ENCODE assay signal across 14 cellular contexts in the genomic region with DNA sequence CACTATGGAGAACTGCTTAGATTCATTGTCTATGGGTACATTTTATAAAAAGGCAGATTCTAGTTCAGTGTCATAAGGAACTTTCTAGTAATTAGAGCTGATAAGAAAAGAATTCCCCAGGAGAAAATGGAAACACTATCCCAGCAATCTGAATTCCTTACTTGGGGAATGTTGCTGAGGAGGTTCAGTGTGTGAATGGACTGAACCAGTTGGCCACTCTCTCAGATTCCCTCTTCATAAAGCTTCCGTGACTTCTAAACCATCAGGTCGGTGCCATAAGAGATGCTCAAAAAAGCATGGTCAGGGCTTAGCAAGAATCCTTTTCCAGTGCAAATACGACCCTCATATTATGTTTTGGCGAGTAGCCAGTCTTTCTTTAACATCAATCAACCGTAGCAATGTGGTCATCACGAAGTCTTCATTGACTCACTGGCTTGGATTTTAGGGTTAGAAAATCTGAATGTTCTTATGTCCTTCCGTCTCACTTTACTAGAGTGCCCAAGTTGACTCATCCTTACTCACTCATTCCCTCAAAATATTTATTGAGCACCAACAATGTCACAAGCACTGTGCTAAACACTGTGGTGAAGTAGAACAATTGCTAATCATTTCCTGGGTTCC.
A peak's percentile ranks its signal among the peaks of the same experiment; 100 is the strongest.
DNase-seq lines count a peak whose midpoint lies in the region; ATAC-seq and TF ChIP-seq lines count a peak whose summit lies in the region.
"Had no signal": no experiment of that assay in that cellular context is flagged by ENCODE, and none has a peak within 500 bp of the region (broad histone marks: within the 10 kb centered on the region; RNA-seq: fewer than 3 reads in every experiment).

No MANE protein-coding gene starts in this region.

- no peaks in the 10 kb centered on the region for H3K9me3 Mint-ChIP-seq in activated CD4-positive, alpha-beta T cell treated with anti-CD3 and anti-CD28 coated beads for 36 hours (ENCODE audit: low read depth)
- H3K9me3 Mint-ChIP-seq in stimulated activated memory B cell treated with anti-CD40 and anti-IgM and Interleukin-4, amounts not matched to agents 10 μg/mL and 1 μg/mL and 100 μg/mL, for 72 hours = no peaks in the 10 kb centered on the region
- H3K9me3 Mint-ChIP-seq: stimulated activated naive CD8-positive, alpha-beta T cell treated with anti-CD3 and anti-CD28 coated beads, Interleukin-15, Interleukin-2, amounts not matched to agents 100 ng/mL and 50 ng/mL, for 24 hours; T-cell had no signal

- POLR2A ChIA-PET in activated CD4-positive, alpha-beta T cell treated with anti-CD3 and anti-CD28 coated beads for 36 hours (lab: Charles Lee) = no interaction called here

- no peak for TF ChIP-seq EP300 in upper lobe of left lung (IDR thresholded peaks at IDR 0.05)

- peaks cover 0 to 3% (median 0%) of the 10 kb centered on the region in 4 donors for H3K36me3 ChIP-seq in upper lobe of left lung
- H3K36me3 ChIP-seq: ascending aorta had no signal

- no peaks in the 10 kb centered on the region for H3K27me3 ChIP-seq in upper lobe of left lung
- H3K27me3 ChIP-seq: ascending aorta had no signal

- no peak overlapping the region for H3K4me3 Mint-ChIP-seq in activated CD4-positive, alpha-beta T cell treated with anti-CD3 and anti-CD28 coated beads for 36 hours
- no peak overlapping the region for H3K4me3 Mint-ChIP-seq in stimulated activated memory B cell treated with anti-CD40 and anti-IgM and Interleukin-4, amounts not matched to agents 10 μg/mL and 1 μg/mL and 100 μg/mL, for 72 hours
- H3K4me3 Mint-ChIP-seq: stimulated activated naive CD8-positive, alpha-beta T cell treated with anti-CD3 and anti-CD28 coated beads, Interleukin-15, Interleukin-2, amounts not matched to agents 100 ng/mL and 50 ng/mL, for 24 hours; T-cell had no signal

- H3K27ac Mint-ChIP-seq in activated CD4-positive, alpha-beta T cell treated with anti-CD3 and anti-CD28 coated beads for 36 hours = no peak overlapping the region
- no peak overlapping the region for H3K27ac Mint-ChIP-seq in stimulated activated memory B cell treated with anti-CD40 and anti-IgM and Interleukin-4, amounts not matched to agents 10 μg/mL and 1 μg/mL and 100 μg/mL, for 72 hours
- H3K27ac Mint-ChIP-seq: stimulated activated naive CD8-positive, alpha-beta T cell treated with anti-CD3 and anti-CD28 coated beads, Interleukin-15, Interleukin-2, amounts not matched to agents 100 ng/mL and 50 ng/mL, for 24 hours; T-cell had no signal

- TF ChIP-seq CTCF in fibroblast of the aortic adventitia (IDR thresholded peaks at IDR 0.05; ENCODE audit: insufficient read depth, low read length) (no peak), upper lobe of left lung (IDR thresholded peaks at IDR 0.05) (no peak)

- H3K27ac ChIP-seq in upper lobe of left lung = no peak overlapping the region
- H3K27ac ChIP-seq: ascending aorta had no signal

- H3K27me3 Mint-ChIP-seq in activated CD4-positive, alpha-beta T cell treated with anti-CD3 and anti-CD28 coated beads for 36 hours = no peaks in the 10 kb centered on the region
- H3K27me3 Mint-ChIP-seq in stimulated activated memory B cell treated with anti-CD40 and anti-IgM and Interleukin-4, amounts not matched to agents 10 μg/mL and 1 μg/mL and 100 μg/mL, for 72 hours = no peaks in the 10 kb centered on the region
- H3K27me3 Mint-ChIP-seq: stimulated activated naive CD8-positive, alpha-beta T cell treated with anti-CD3 and anti-CD28 coated beads, Interleukin-15, Interleukin-2, amounts not matched to agents 100 ng/mL and 50 ng/mL, for 24 hours; T-cell had no signal

- ATAC-seq in upper lobe of left lung (ENCODE audit: low FRiP score in 2 of 2) = no peak
- no peak for ATAC-seq in activated CD4-positive, alpha-beta T cell treated with anti-CD3 and anti-CD28 coated beads for 36 hours
- ATAC-seq in stimulated activated memory B cell treated with anti-CD40 and anti-IgM and Interleukin-4, amounts not matched to agents 10 μg/mL and 1 μg/mL and 100 μg/mL, for 72 hours = no peak
- ATAC-seq: T-cell had no signal

- DNase-seq in A172 (ENCODE audit: low spot score) (peak; percentile 82), GM04503 (ENCODE audit: low read depth) (peak; percentile 69), SW 1271 (lab: John Stamatoyannopoulos, UW) (peak; percentile 41 to 63), fibroblast of the aortic adventitia (ENCODE audit: low read depth) (peak; percentile 50), upper lobe of left lung (no peak), NCI-H2029 (lab: John Stamatoyannopoulos, UW) (no peak)
- no peak for DNase-seq in activated CD4-positive, alpha-beta T cell treated with anti-CD3 and anti-CD28 coated beads for 36 hours
- DNase-seq: C1 segment of cervical spinal cord, hippocampal formation, NCI-H524 treated with DMSO at 0.1 percent for 48 hours, T-cell had no signal

- WGBS in upper lobe of left lung, 2 donors = 88 to 92% methylated on average over 7 of the region's 7 CpGs

- intact Hi-C loops in activated CD4-positive, alpha-beta T cell treated with anti-CD3 and anti-CD28 coated beads for 36 hours (cut with DNase I, micrococcal nuclease) = no loop called here

- H3K36me3 Mint-ChIP-seq in activated CD4-positive, alpha-beta T cell treated with anti-CD3 and anti-CD28 coated beads for 36 hours (ENCODE audit: low read depth) = peaks cover 4% of the 10 kb centered on the region
- H3K36me3 Mint-ChIP-seq in stimulated activated memory B cell treated with anti-CD40 and anti-IgM and Interleukin-4, amounts not matched to agents 10 μg/mL and 1 μg/mL and 100 μg/mL, for 72 hours = peaks cover 17% of the 10 kb centered on the region

- H3K4me3 ChIP-seq in fibroblast of the aortic adventitia (ENCODE audit: low read depth, low read length) = no peak overlapping the region
- H3K4me3 ChIP-seq in upper lobe of left lung = no peak overlapping the region
- H3K4me3 ChIP-seq: ascending aorta had no signal

- CTCF ChIA-PET in activated CD4-positive, alpha-beta T cell treated with anti-CD3 and anti-CD28 coated beads for 36 hours (lab: Charles Lee) = no interaction called here

- H3K4me1 Mint-ChIP-seq in activated CD4-positive, alpha-beta T cell treated with anti-CD3 and anti-CD28 coated beads for 36 hours = no peaks in the 10 kb centered on the region
- peaks cover 6% of the 10 kb centered on the region for H3K4me1 Mint-ChIP-seq in stimulated activated memory B cell treated with anti-CD40 and anti-IgM and Interleukin-4, amounts not matched to agents 10 μg/mL and 1 μg/mL and 100 μg/mL, for 72 hours

- no peak for TF ChIP-seq POLR2A in upper lobe of left lung (IDR thresholded peaks at IDR 0.05)

- H3K9me3 ChIP-seq in upper lobe of left lung = no peaks in the 10 kb centered on the region
- H3K9me3 ChIP-seq: ascending aorta had no signal

- peaks cover 0 to 7% (median 0%) of the 10 kb centered on the region in 4 donors for H3K4me1 ChIP-seq in upper lobe of left lung
- H3K4me1 ChIP-seq: ascending aorta had no signal

Comparison
In these comparisons a context has a peak if more than half of its experiments do, and no peak if none do; other contexts are left out.
1. DNase-seq: peak in A172 (single experiment), GM04503 (single experiment), SW 1271 (2 of 2) and fibroblast of the aortic adventitia (single experiment); none in upper lobe of left lung (0 of 2), activated CD4-positive, alpha-beta T cell treated with anti-CD3 and anti-CD28 coated beads for 36 hours (single experiment) and NCI-H2029 (single experiment).